In the genomic region with DNA sequence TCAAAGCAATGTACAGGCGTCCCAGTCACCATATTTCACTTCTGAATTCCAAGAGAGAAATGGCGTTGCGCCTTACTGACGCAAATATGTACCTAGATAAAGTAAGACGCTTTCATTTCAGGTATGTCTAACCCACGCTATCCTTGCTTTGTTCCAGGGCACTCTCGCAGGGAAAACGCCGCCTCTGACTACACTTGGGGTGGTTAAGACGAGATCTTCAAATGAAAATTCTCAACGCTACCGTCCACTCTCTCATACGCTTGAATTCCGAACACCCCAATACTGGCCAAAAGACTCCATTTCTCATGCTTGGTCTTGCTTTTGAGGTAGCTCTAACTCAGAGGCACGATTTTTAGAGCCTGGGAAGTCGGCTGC, we compare ENCODE assay signal across 1 cellular context.
TF ChIP-seq lines count a peak whose summit lies in the region.

No MANE protein-coding gene starts in this region.

TF ChIP-seq in HepG2, 621 proteins besides CTCF, POLR2A, EP300 and RAD21:
- TF ChIP-seq RFXAP (CRISPR knock-in tag; IDR thresholded peaks at IDR 0.05; ENCODE audit: borderline replicate concordance): no peak
- TF ChIP-seq NFKBIZ (CRISPR knock-in tag; IDR thresholded peaks at IDR 0.05): no peak
- TF ChIP-seq NFIC (IDR thresholded peaks at IDR 0.05; ENCODE audit: low read length): 0 out of 2 replicates have a peak, but pooled peaks have one; percentile 30
- TF ChIP-seq REXO4 (CRISPR knock-in tag; IDR thresholded peaks at IDR 0.05; ENCODE audit: borderline replicate concordance): 0 out of 2 replicates have a peak, but pooled peaks have one; percentile 45
- 0 out of 2 replicates have a peak, but pooled peaks have one; percentile 9 for TF ChIP-seq SIN3A (IDR thresholded peaks at IDR 0.05; ENCODE audit: borderline replicate concordance, low read depth, low read length)
- 0 out of 2 replicates have a peak, but pooled peaks have one; percentile 34 for TF ChIP-seq TERF1 (CRISPR knock-in tag; IDR thresholded peaks at IDR 0.05)
- TF ChIP-seq SMYD3 (CRISPR knock-in tag; IDR thresholded peaks at IDR 0.05): 0 out of 2 replicates have a peak, but pooled peaks have one; percentile 14
- 0 out of 2 replicates have a peak, but pooled peaks have one; percentile 10 for TF ChIP-seq TSC22D2 (CRISPR knock-in tag; IDR thresholded peaks at IDR 0.05; ENCODE audit: borderline replicate concordance)
- TF ChIP-seq ZNF580 (CRISPR knock-in tag; IDR thresholded peaks at IDR 0.05; ENCODE audit: borderline replicate concordance, low read depth): no peak
